7 cellular contexts compared by ENCODE assay signal in genomic region chr3:79572930-79573329, GRCh38.
"Had no signal": no experiment of that assay in that cellular context is flagged by ENCODE, and none has a peak within 500 bp of the region (broad histone marks: within the 10 kb centered on the region; RNA-seq: fewer than 3 reads in every experiment).

No MANE protein-coding gene starts in this region.

- H3K27ac ChIP-seq: HL-60 had no signal

- ATAC-seq: HepG2, K562 had no signal

- DNase-seq: IMR-90, KBM-7, KG1 had no signal

- H3K4me3 ChIP-seq: K562 had no signal

- FAIRE-seq: HepG2, HTR-8/SVneo, K562 had no signal
